Comparison of ENCODE assay signal across 8 cellular contexts in the genomic region with DNA sequence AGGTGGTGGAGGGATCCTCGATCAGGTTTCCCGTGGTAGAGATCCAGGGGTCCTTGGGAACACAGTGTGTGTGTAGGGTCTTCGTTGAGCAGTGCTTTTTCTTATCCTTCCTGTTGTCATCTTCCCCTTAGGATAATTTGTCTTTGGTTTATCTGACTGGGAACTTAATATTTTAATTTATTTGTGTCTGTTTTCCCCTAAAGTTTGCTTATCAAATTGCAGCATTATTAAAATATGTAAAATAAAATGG. TPM values are rescaled to one million over a fixed set of nuclear protein-coding genes. Genes with fewer than 3 reads are reported as not detected.
DNase-seq lines count a peak whose midpoint lies in the region; ATAC-seq, FAIRE-seq and TF ChIP-seq lines count a peak whose summit lies in the region.

No MANE protein-coding gene starts in this region.

- DNase-seq in GM12864 (ENCODE audit: low read depth): no peak
- DNase-seq in T-helper 17 cell: no peak
- DNase-seq in fibroblast of the aortic adventitia (ENCODE audit: low read depth): no peak
- no peak for DNase-seq in retinal pigment epithelial cell (ENCODE audit: low read depth)
- DNase-seq in NCI-H2227 treated with DMSO at 0.1 percent for 48 hours (lab: John Stamatoyannopoulos, UW): no peak
- DNase-seq in GM19239 (ENCODE audit: insufficient read length, low spot score): no peak
- no peak for DNase-seq in NOMO-1 treated with DMSO at 0.1 percent for 48 hours (lab: John Stamatoyannopoulos, UW; ENCODE audit: unreplicated experiment)
- no peak for DNase-seq in midbrain (lab: John Stamatoyannopoulos, UW)

- H3K4me3 ChIP-seq in GM12864 (ENCODE audit: low read depth, low read length) (peak overlapping the region; percentile 94), fibroblast of the aortic adventitia (ENCODE audit: low read depth, low read length) (peak overlapping the region; percentile 81), retinal pigment epithelial cell (ENCODE audit: low read length) (peak overlapping the region; percentile 84)

- FAIRE-seq in GM19239 (lab: Jason Lieb, UNC): no peak

- no peaks in the 10 kb centered on the region for H3K9me3 ChIP-seq in T-helper 17 cell (ENCODE audit: control insufficient read depth, low read length, poor library complexity, severe bottlenecking)

- peak overlapping the region; percentile 95 for H3K4me3 Mint-ChIP-seq in T-helper 17 cell

- H3K36me3 Mint-ChIP-seq in T-helper 17 cell (ENCODE audit: low read depth): peaks cover 9% of the 10 kb centered on the region

- TF ChIP-seq CTCF in GM12864 (IDR thresholded peaks at IDR 0.05; ENCODE audit: low read depth, low read length, missing control alignments): no peak
- TF ChIP-seq CTCF in fibroblast of the aortic adventitia (IDR thresholded peaks at IDR 0.05; ENCODE audit: insufficient read depth, low read length): no peak
- TF ChIP-seq CTCF in retinal pigment epithelial cell (conservative IDR thresholded peaks at IDR 0.05; ENCODE audit: low read depth, low read length): no peak

- H3K27ac Mint-ChIP-seq in T-helper 17 cell: peak overlapping the region; percentile 98

- no peak for ATAC-seq in T-helper 17 cell

- H3K27me3 Mint-ChIP-seq in T-helper 17 cell: no peaks in the 10 kb centered on the region

- peaks cover 40% of the 10 kb centered on the region for H3K4me1 Mint-ChIP-seq in T-helper 17 cell

RNA-seq across cellular contexts. Expression of a gene that starts 0.4 kb away (rescaled TPM):
- total RNA-seq in T-helper 17 cell (10 to 100 TPM; 57.8 to 59.2 TPM), fibroblast of the aortic adventitia (ENCODE audit: low replicate concordance) (5.6 and 45.6 TPM in 2 replicates)

RNA-seq across cellular contexts. Expression of a gene that starts 0.6 kb away (rescaled TPM):
- total RNA-seq in T-helper 17 cell: 1 to 10 TPM; 9.4 to 9.8 TPM
- 2.5 and 4.2 TPM in 2 replicates for total RNA-seq in fibroblast of the aortic adventitia (ENCODE audit: low replicate concordance)

RNA-seq across cellular contexts. Expression of a gene that starts 38.4 kb away (rescaled TPM):
- total RNA-seq in T-helper 17 cell: 10 to 100 TPM; 30.1 to 38.9 TPM
- 162 and 571 TPM in 2 replicates for total RNA-seq in fibroblast of the aortic adventitia (ENCODE audit: low replicate concordance)
